In the genomic region with DNA sequence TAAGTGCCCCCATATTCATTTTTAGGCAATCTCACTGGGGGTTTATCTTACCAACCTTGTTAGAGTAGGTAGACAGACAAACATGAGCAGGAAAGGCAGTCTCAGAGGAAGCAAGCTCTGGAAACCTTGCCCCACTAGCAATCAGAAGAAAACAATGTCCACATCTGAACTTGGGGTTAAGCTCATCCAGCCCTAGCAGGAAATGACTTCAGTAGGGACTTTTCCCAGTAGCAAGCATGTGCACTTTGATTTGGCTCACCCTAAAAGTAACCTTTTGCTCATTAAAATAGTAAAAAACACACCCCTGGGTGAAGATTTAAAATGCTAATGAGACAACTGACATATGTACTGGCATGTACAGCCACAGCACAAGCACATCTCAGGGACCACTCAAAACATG, we compare ENCODE assay signal across 8 cellular contexts.
"Had no signal": no experiment of that assay in that cellular context is flagged by ENCODE, and none has a peak within 500 bp of the region (broad histone marks: within the 10 kb centered on the region; RNA-seq: fewer than 3 reads in every experiment).

No MANE protein-coding gene starts in this region.

- DNase-seq: GOT3, H7, HFFc6, KBM-7 had no signal

- H3K36me3 ChIP-seq: HAP-1 had no signal

- FAIRE-seq: HepG2 had no signal

- H3K4me1 ChIP-seq: HAP-1 had no signal

- ATAC-seq: HCT116, HepG2 had no signal

- H3K4me3 ChIP-seq: HAP-1 had no signal

- H3K27ac ChIP-seq: HL-60 had no signal

- H3K9me3 ChIP-seq: HAP-1 had no signal
